In the genomic region with DNA sequence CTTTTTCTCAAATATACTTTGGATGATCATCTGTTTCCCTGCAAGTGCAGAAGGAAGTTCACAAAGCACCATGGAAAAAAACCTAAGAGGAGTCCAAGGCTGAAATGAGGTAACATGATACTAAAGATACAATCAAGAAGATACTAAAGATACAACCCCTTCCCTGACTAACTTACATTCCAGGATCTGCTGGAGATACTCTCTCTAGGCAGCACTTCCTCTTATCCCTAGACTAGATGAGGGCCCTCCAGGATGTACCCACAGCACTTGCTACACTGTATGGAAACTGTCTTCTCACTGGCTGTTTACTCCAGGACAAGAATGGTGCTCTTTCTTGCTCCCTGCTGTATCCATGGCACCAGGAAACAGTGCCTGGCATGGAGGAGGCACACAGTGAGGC, we compare ENCODE assay signal across 23 cellular contexts.
"Had no signal": no experiment of that assay in that cellular context is flagged by ENCODE, and none has a peak within 500 bp of the region (broad histone marks: within the 10 kb centered on the region; RNA-seq: fewer than 3 reads in every experiment).

No MANE protein-coding gene starts in this region.

- H3K9me3 ChIP-seq: breast epithelium, MG63, SJCRH30, SK-N-SH had no signal

- H3K4me1 ChIP-seq: breast epithelium, SJCRH30 had no signal

- H3K9ac ChIP-seq: SK-N-SH had no signal

- DNase-seq: activated CD4-positive, alpha-beta T cell treated with anti-CD3 and anti-CD28 coated beads for 4 hours; activated CD8-positive, alpha-beta memory T cell treated with anti-CD3 and anti-CD28 coated beads, Interleukin-2, amount 50 U/mL, for 4 hours; activated CD8-positive, alpha-beta T cell treated with anti-CD3 and anti-CD28 coated beads for 36 hours; activated gamma-delta T cell treated with Interleukin-2 at 50 U/mL for 16 hours; activated naive CD4-positive, alpha-beta T cell treated with anti-CD3 and anti-CD28 coated beads, Interleukin-2, amount 10 ng/mL, durations not matched to agents 7 days and 5 days; activated T-cell treated with anti-CD3 and anti-CD28 coated beads, Interleukin-2, amount 50 U/mL, for 72 hours; aorta; caudate nucleus; MG63; NCI-H1092; NCI-H1417; NCI-H2029; NCI-H2107; NCI-H510A treated with DMSO at 0.1 percent for 48 hours; NCI-H69; NK-92 treated with Interleukin-12 subunit alpha and Interleukin-12 subunit beta, amount 100 ng/mL, for 24 hours; RPMI8226; SJCRH30; SK-N-SH; T-helper 1 cell had no signal

- H3K27ac ChIP-seq: breast epithelium, SJCRH30 had no signal

- ATAC-seq: activated CD4-positive, CD25-positive, alpha-beta regulatory T cell treated with anti-CD3 and anti-CD28 coated beads, Interleukin-2, amount 50 U/mL, for 24 hours; activated CD8-positive, alpha-beta T cell treated with anti-CD3 and anti-CD28 coated beads for 36 hours; activated T-cell treated with anti-CD3 and anti-CD28 coated beads, Interleukin-2, amount 50 U/mL, for 72 hours; Right ventricle myocardium inferior had no signal

- H3K4me2 ChIP-seq: SK-N-SH had no signal

- H3K36me3 ChIP-seq: breast epithelium, MG63, SJCRH30 had no signal

- H3K4me3 ChIP-seq: breast epithelium, MG63, SJCRH30 had no signal

- H3K27me3 ChIP-seq: breast epithelium, MG63 had no signal
